In the genomic region with DNA sequence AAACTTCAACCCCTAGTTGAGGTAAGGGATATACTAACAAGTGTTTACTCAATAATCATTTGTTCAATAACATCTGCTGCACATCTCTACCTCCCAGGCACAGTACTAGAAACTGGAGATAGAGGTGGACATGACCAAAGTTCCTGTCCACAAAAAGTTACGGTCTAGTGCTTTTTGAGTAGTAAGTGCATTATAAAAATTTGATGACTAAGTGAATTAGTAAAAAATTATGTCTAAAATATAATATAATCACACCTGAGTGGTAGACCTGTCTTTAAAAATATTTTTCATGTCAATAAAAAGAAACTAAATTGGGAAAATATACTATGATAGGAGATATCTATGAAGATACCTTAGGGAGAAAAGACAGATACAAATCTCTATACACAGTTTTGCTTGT, we compare ENCODE assay signal across 11 cellular contexts.
"Had no signal": no experiment of that assay in that cellular context is flagged by ENCODE, and none has a peak within 500 bp of the region (broad histone marks: within the 10 kb centered on the region; RNA-seq: fewer than 3 reads in every experiment).

No MANE protein-coding gene starts in this region.

- ATAC-seq: GM23338, HCT116 had no signal

- H3K4me1 ChIP-seq: HAP-1 had no signal

- DNase-seq: GM23248, GOT3, H7, H9, HCEC 1CT, HFFc6 had no signal

- H3K9ac ChIP-seq: GM23248 had no signal

- H3K27ac ChIP-seq: GM23248 had no signal

- H3K36me3 ChIP-seq: HAP-1 had no signal

- H3K9me3 ChIP-seq: HAP-1 had no signal

- H2AFZ ChIP-seq: GM23248, GM23338 had no signal

- FAIRE-seq: H1, H54 had no signal

- H3K4me3 ChIP-seq: GM23248, GM23338, HAP-1 had no signal

- H3K4me2 ChIP-seq: GM23338 had no signal
